ENCODE assay signal across 6 cellular contexts in genomic region chr7:100867796-100868485, GRCh38. TPM values are rescaled to one million over a fixed set of nuclear protein-coding genes. Genes with fewer than 3 reads are reported as not detected.
DNase-seq lines count a peak whose midpoint lies in the region; ATAC-seq and TF ChIP-seq lines count a peak whose summit lies in the region.

No MANE protein-coding gene starts in this region.

- TF ChIP-seq CTCF in AG10803 (conservative IDR thresholded peaks at IDR 0.05; ENCODE audit: low read length) (no peak), RWPE2 (IDR thresholded peaks at IDR 0.05; ENCODE audit: poor library complexity, severe bottlenecking) (no peak), natural killer cell (IDR thresholded peaks at IDR 0.05) (no peak)

- intact Hi-C loops in natural killer cell (cut with micrococcal nuclease) = no loop called here

- H3K4me3 Mint-ChIP-seq in natural killer cell = no peak overlapping the region

- no peaks in the 10 kb centered on the region for H3K27me3 ChIP-seq in RWPE2 (ENCODE audit: insufficient read depth, poor library complexity, severe bottlenecking)

- peak overlapping the region; percentile 98 for H3K27ac ChIP-seq in RWPE2 (ENCODE audit: poor library complexity, severe bottlenecking)

- no peak overlapping the region for H3K27ac Mint-ChIP-seq in natural killer cell

- no peaks in the 10 kb centered on the region for H3K9me3 ChIP-seq in RWPE2 (ENCODE audit: severe bottlenecking)

- H3K36me3 ChIP-seq in RWPE2 (ENCODE audit: low read depth) = peaks cover 47% of the 10 kb centered on the region

- no peaks in the 10 kb centered on the region for H3K9me3 Mint-ChIP-seq in natural killer cell

- H3K36me3 Mint-ChIP-seq in natural killer cell = no peaks in the 10 kb centered on the region

- peaks cover 0 to 9% of the 10 kb centered on the region in 2 donors for H3K27me3 Mint-ChIP-seq in natural killer cell (ENCODE audit: low read depth in 2 of 2)

- DNase-seq in AG10803 (ENCODE audit: low read depth) (no peak), RWPE2 (ENCODE audit: low spot score) (no peak), islet precursor cell (peak; percentile 53), SHP77 treated with DMSO at 0.1 percent for 48 hours (lab: John Stamatoyannopoulos, UW) (no peak), natural killer cell (no peak)
- no peak for DNase-seq in activated CD4-positive, CD25-positive, alpha-beta regulatory T cell treated with anti-CD3 and anti-CD28 coated beads, Interleukin-2, amount 50 U/mL, for 72 hours

- ATAC-seq in RWPE2 (ENCODE audit: low read depth) (no peak), natural killer cell (no peak)

- peaks cover 0 to 11% of the 10 kb centered on the region in 2 donors for H3K4me1 Mint-ChIP-seq in natural killer cell

- H3K4me3 ChIP-seq in AG10803 (ENCODE audit: low read length) (peak overlapping the region; percentile 97), RWPE2 (ENCODE audit: severe bottlenecking) (peak overlapping the region; percentile 83)

- peaks cover 18% of the 10 kb centered on the region for H3K4me1 ChIP-seq in RWPE2 (ENCODE audit: insufficient read depth, poor library complexity, severe bottlenecking)

RNA-seq across cellular contexts. Expression of gene TRIP6, which starts 0.8 kb away (rescaled TPM):
- 1 to 10 TPM; 1.1 to 3.5 (median 1.5) TPM for total RNA-seq in natural killer cell

RNA-seq across cellular contexts. Expression of gene SRRT, which starts 7.0 kb away (rescaled TPM):
- 100 to 1,000 TPM; 281 to 307 (median 288) TPM for total RNA-seq in natural killer cell

RNA-seq across cellular contexts. Expression of gene SLC12A9, which starts 15.4 kb away (rescaled TPM):
- total RNA-seq in natural killer cell = 10 to 100 TPM; 35.0 to 44.2 (median 38.1) TPM

RNA-seq across cellular contexts. Expression of gene UFSP1, which starts 21.6 kb away (rescaled TPM):
- 1 to 10 TPM; 1.0 to 1.9 (median 1.3) TPM for total RNA-seq in natural killer cell

RNA-seq across cellular contexts. Expression of gene ACHE, which starts 27.7 kb away (rescaled TPM):
- under 1 TPM; 0.18 to 0.84 (median 0.47) TPM for total RNA-seq in natural killer cell
